Comparison of ENCODE assay signal across 15 cellular contexts in genomic region chr6:39330057-39330456, GRCh38. TPM values are rescaled to one million over a fixed set of nuclear protein-coding genes. Genes with fewer than 3 reads are reported as not detected.
DNase-seq lines count a peak whose midpoint lies in the region; ATAC-seq lines count a peak whose summit lies in the region.
"Had no signal": no experiment of that assay in that cellular context is flagged by ENCODE, and none has a peak within 500 bp of the region (broad histone marks: within the 10 kb centered on the region; RNA-seq: fewer than 3 reads in every experiment).

No MANE protein-coding gene starts in this region.

- no peak overlapping the region for H3K27ac Mint-ChIP-seq in activated naive CD4-positive, alpha-beta T cell treated with anti-CD3 and anti-CD28 coated beads for 36 hours
- no peak overlapping the region for H3K27ac Mint-ChIP-seq in activated CD4-positive, alpha-beta memory T cell treated with anti-CD3 and anti-CD28 coated beads, Interleukin-2, amount 10 ng/mL, durations not matched to agents 7 days and 5 days
- H3K27ac Mint-ChIP-seq: CD4-positive, CD25-positive, alpha-beta regulatory T cell; stimulated activated naive CD8-positive, alpha-beta T cell treated with anti-CD3 and anti-CD28 coated beads, Interleukin-15, Interleukin-2, amounts not matched to agents 100 ng/mL and 50 ng/mL, for 24 hours had no signal

- ATAC-seq in GM19035 (IDR thresholded peaks at IDR 0.05; ENCODE audit: unreplicated experiment) (peak; percentile 77), HG02981 (IDR thresholded peaks at IDR 0.05; ENCODE audit: unreplicated experiment) (peak; percentile 89)

- DNase-seq in Ammon's horn (ENCODE audit: low spot score) (peak; percentile 63), NOMO-1 treated with dmso at 0.1 percent for 144 hours (lab: John Stamatoyannopoulos, UW; ENCODE audit: unreplicated experiment) (peak; percentile 63), DMS114 treated with DMSO at 0.1 percent for 48 hours (lab: John Stamatoyannopoulos, UW; ENCODE audit: unreplicated experiment) (no peak), T-helper 2 cell (no peak)
- no peak for DNase-seq in activated naive CD4-positive, alpha-beta T cell treated with anti-CD3 and anti-CD28 coated beads for 36 hours
- no peak for DNase-seq in activated CD4-positive, alpha-beta memory T cell treated with anti-CD3 and anti-CD28 coated beads, Interleukin-2, amount 10 ng/mL, durations not matched to agents 7 days and 5 days
- DNase-seq: CD4-positive, CD25-positive, alpha-beta regulatory T cell; midbrain; Peyer's patch; spleen had no signal

- H3K27me3 Mint-ChIP-seq in activated naive CD4-positive, alpha-beta T cell treated with anti-CD3 and anti-CD28 coated beads for 36 hours (ENCODE audit: low read depth): peaks cover 21% of the 10 kb centered on the region
- peaks cover 24% of the 10 kb centered on the region for H3K27me3 Mint-ChIP-seq in activated CD4-positive, alpha-beta memory T cell treated with anti-CD3 and anti-CD28 coated beads, Interleukin-2, amount 10 ng/mL, durations not matched to agents 7 days and 5 days

- no peaks in the 10 kb centered on the region for H3K9me3 Mint-ChIP-seq in activated naive CD4-positive, alpha-beta T cell treated with anti-CD3 and anti-CD28 coated beads for 36 hours
- no peaks in the 10 kb centered on the region for H3K9me3 Mint-ChIP-seq in activated CD4-positive, alpha-beta memory T cell treated with anti-CD3 and anti-CD28 coated beads, Interleukin-2, amount 10 ng/mL, durations not matched to agents 7 days and 5 days
- H3K9me3 Mint-ChIP-seq: stimulated activated naive CD8-positive, alpha-beta T cell treated with anti-CD3 and anti-CD28 coated beads, Interleukin-15, Interleukin-2, amounts not matched to agents 100 ng/mL and 50 ng/mL, for 24 hours had no signal

- intact Hi-C loops in activated naive CD4-positive, alpha-beta T cell treated with anti-CD3 and anti-CD28 coated beads for 36 hours (cut with micrococcal nuclease): no loop called here

- H3K36me3 Mint-ChIP-seq in activated naive CD4-positive, alpha-beta T cell treated with anti-CD3 and anti-CD28 coated beads for 36 hours (ENCODE audit: low read depth): no peaks in the 10 kb centered on the region
- H3K36me3 Mint-ChIP-seq in activated CD4-positive, alpha-beta memory T cell treated with anti-CD3 and anti-CD28 coated beads, Interleukin-2, amount 10 ng/mL, durations not matched to agents 7 days and 5 days (ENCODE audit: low read depth): no peaks in the 10 kb centered on the region
- H3K36me3 Mint-ChIP-seq: CD4-positive, CD25-positive, alpha-beta regulatory T cell had no signal

- POLR2A ChIA-PET in activated CD4-positive, alpha-beta memory T cell treated with anti-CD3 and anti-CD28 coated beads, Interleukin-2, amount 10 ng/mL, durations not matched to agents 7 days and 5 days (lab: Charles Lee): no interaction called here

- CTCF ChIA-PET in activated naive CD4-positive, alpha-beta T cell treated with anti-CD3 and anti-CD28 coated beads for 36 hours (lab: Charles Lee): interaction anchor here (0.6 kb wide), 1 partner anchor 27 kb away, joined by 3 read pairs; no protein-coding TSS in a partner anchor
- CTCF ChIA-PET in activated CD4-positive, alpha-beta memory T cell treated with anti-CD3 and anti-CD28 coated beads, Interleukin-2, amount 10 ng/mL, durations not matched to agents 7 days and 5 days (lab: Charles Lee): no interaction called here

- H3K4me1 Mint-ChIP-seq in activated naive CD4-positive, alpha-beta T cell treated with anti-CD3 and anti-CD28 coated beads for 36 hours (ENCODE audit: low read depth): no peaks in the 10 kb centered on the region
- no peaks in the 10 kb centered on the region for H3K4me1 Mint-ChIP-seq in activated CD4-positive, alpha-beta memory T cell treated with anti-CD3 and anti-CD28 coated beads, Interleukin-2, amount 10 ng/mL, durations not matched to agents 7 days and 5 days
- H3K4me1 Mint-ChIP-seq: CD4-positive, CD25-positive, alpha-beta regulatory T cell had no signal

- no peak overlapping the region for H3K4me3 Mint-ChIP-seq in activated naive CD4-positive, alpha-beta T cell treated with anti-CD3 and anti-CD28 coated beads for 36 hours
- H3K4me3 Mint-ChIP-seq in activated CD4-positive, alpha-beta memory T cell treated with anti-CD3 and anti-CD28 coated beads, Interleukin-2, amount 10 ng/mL, durations not matched to agents 7 days and 5 days: no peak overlapping the region
- H3K4me3 Mint-ChIP-seq: CD4-positive, CD25-positive, alpha-beta regulatory T cell; stimulated activated naive CD8-positive, alpha-beta T cell treated with anti-CD3 and anti-CD28 coated beads, Interleukin-15, Interleukin-2, amounts not matched to agents 100 ng/mL and 50 ng/mL, for 24 hours had no signal

RNA-seq across cellular contexts. Expression of gene KCNK16, which starts 7.6 kb away (rescaled TPM):
- total RNA-seq in activated naive CD4-positive, alpha-beta T cell treated with anti-CD3 and anti-CD28 coated beads for 36 hours: not detected
- not detected for total RNA-seq in activated CD4-positive, alpha-beta memory T cell treated with anti-CD3 and anti-CD28 coated beads, Interleukin-2, amount 10 ng/mL, durations not matched to agents 7 days and 5 days
- total RNA-seq: cardiac muscle cell; CD4-positive, CD25-positive, alpha-beta regulatory T cell; frontal cortex; Peyer's patch; spleen had no signal

RNA-seq across cellular contexts. Expression of gene KCNK17, which starts 15.8 kb away (rescaled TPM):
- not detected for total RNA-seq in activated naive CD4-positive, alpha-beta T cell treated with anti-CD3 and anti-CD28 coated beads for 36 hours
- not detected for total RNA-seq in activated CD4-positive, alpha-beta memory T cell treated with anti-CD3 and anti-CD28 coated beads, Interleukin-2, amount 10 ng/mL, durations not matched to agents 7 days and 5 days
- total RNA-seq: cardiac muscle cell; CD4-positive, CD25-positive, alpha-beta regulatory T cell had no signal

Comparison
In these comparisons a context has a peak if more than half of its experiments do, and no peak if none do; other contexts are left out.
1. DNase-seq: peak in Ammon's horn (single experiment) and NOMO-1 treated with dmso at 0.1 percent for 144 hours (single experiment); none in DMS114 treated with DMSO at 0.1 percent for 48 hours (single experiment), activated naive CD4-positive, alpha-beta T cell treated with anti-CD3 and anti-CD28 coated beads for 36 hours (single experiment), activated CD4-positive, alpha-beta memory T cell treated with anti-CD3 and anti-CD28 coated beads, Interleukin-2, amount 10 ng/mL, durations not matched to agents 7 days and 5 days (single experiment) and T-helper 2 cell (0 of 5).